ENCODE assay signal across 7 cellular contexts in genomic region chr5:148730955-148731898, GRCh38.
DNase-seq lines count a peak whose midpoint lies in the region; ATAC-seq and TF ChIP-seq lines count a peak whose summit lies in the region.

No MANE protein-coding gene starts in this region.

- no peaks in the 10 kb centered on the region for H3K9me3 ChIP-seq in right atrium auricular region

- DNase-seq in NCI-H1436 (lab: John Stamatoyannopoulos, UW) (peak; percentile 86), T follicular helper cell (ENCODE audit: low read depth) (peak; percentile 52), amniotic epithelial cell (ENCODE audit: low read depth) (peak; percentile 78), right atrium auricular region (ENCODE audit: low spot score) (peak; percentile 90), skeletal muscle cell (ENCODE audit: low read depth) (peak; percentile 61)

- H3K36me3 ChIP-seq in right atrium auricular region, result no peaks in the 10 kb centered on the region

- ATAC-seq in GM18499 (IDR thresholded peaks at IDR 0.05; ENCODE audit: insufficient read depth, unreplicated experiment) (peak; percentile 85), HG02852 (IDR thresholded peaks at IDR 0.05; ENCODE audit: unreplicated experiment) (peak; percentile 91)

- TF ChIP-seq CTCF in right atrium auricular region (IDR thresholded peaks at IDR 0.05), result peak; percentile 80 to 94

- peaks cover 0 to 15% of the 10 kb centered on the region in 2 donors for H3K4me1 ChIP-seq in right atrium auricular region

- H3K4me3 ChIP-seq in right atrium auricular region (no peak overlapping the region), skeletal muscle cell (ENCODE audit: low read depth, low read length) (no peak overlapping the region)

- H3K27ac ChIP-seq in right atrium auricular region, result peak overlapping the region in 1 of 2 donors; percentile 4

- no peaks in the 10 kb centered on the region for H3K27me3 ChIP-seq in right atrium auricular region
